18 cellular contexts compared by ENCODE assay signal in genomic region chr14:99865408-99865807, GRCh38.
DNase-seq lines count a peak whose midpoint lies in the region; ATAC-seq and TF ChIP-seq lines count a peak whose summit lies in the region.
"Had no signal": no experiment of that assay in that cellular context is flagged by ENCODE, and none has a peak within 500 bp of the region (broad histone marks: within the 10 kb centered on the region; RNA-seq: fewer than 3 reads in every experiment).

No MANE protein-coding gene starts in this region.

- H3K4me1 ChIP-seq in KMS-11 (ENCODE audit: low read depth, poor library complexity, severe bottlenecking) (peaks cover 23% of the 10 kb centered on the region), right lobe of liver (peaks cover 0 to 3% (median 0%) of the 10 kb centered on the region in 4 donors)
- H3K4me1 ChIP-seq: BLaER1 had no signal

- H3K9me3 ChIP-seq in right lobe of liver = no peaks in the 10 kb centered on the region
- H3K9me3 ChIP-seq: BLaER1, HAP-1 had no signal

- H3K36me3 ChIP-seq in KMS-11 (ENCODE audit: insufficient read depth) (no peaks in the 10 kb centered on the region), right lobe of liver (no peaks in the 10 kb centered on the region)
- H3K36me3 ChIP-seq: BLaER1, HAP-1 had no signal

- no peaks in the 10 kb centered on the region for H4K20me1 ChIP-seq in KMS-11 (ENCODE audit: insufficient read depth)
- H4K20me1 ChIP-seq: BLaER1 had no signal

- 12% methylated on average over 2 of the region's 2 CpGs for WGBS in right lobe of liver (ENCODE audit: insufficient coverage, low coverage, low lambda C conversion rate, missing lambda C conversion rate)

- intact Hi-C loops in left ventricle myocardium superior (cut with micrococcal nuclease) (no loop called here), Right ventricle myocardium inferior (cut with DNase I) (no loop called here), right lobe of liver (cut with DNase I) (no loop called here)

- peak overlapping the region; percentile 24; the same call in 1 of the 2 replicates for H3K27ac ChIP-seq in KMS-11
- H3K27ac ChIP-seq in right lobe of liver = no peak overlapping the region
- H3K27ac ChIP-seq: BLaER1 had no signal

- H3K79me2 ChIP-seq in KMS-11 (ENCODE audit: insufficient read depth, low read depth) = no peaks in the 10 kb centered on the region

- H3K4me3 ChIP-seq in KMS-11 (IDR thresholded peaks at IDR 0.05; ENCODE audit: insufficient read depth, low read depth, low read length) (no peak overlapping the region), right lobe of liver (no peak overlapping the region)
- H3K4me3 ChIP-seq: BLaER1, HAP-1 had no signal

- DNase-seq in left ventricle myocardium superior (no peak), Right ventricle myocardium inferior (ENCODE audit: missing footprints) (no peak), RPMI8226 (peak; percentile 36), right lobe of liver (peak in 1 of 3 donors; percentile 65), hepatic stellate cell (ENCODE audit: low spot score) (no peak), EL (no peak)
- DNase-seq: 8988T; CD4-positive, CD25-positive, alpha-beta regulatory T cell; CD8-positive, alpha-beta memory T cell; DMS 273 treated with DMSO at 0.1 percent for 48 hours; DMS79; GF-D8; GOT3; HFFc6 had no signal

- no peak overlapping the region for H3K9ac ChIP-seq in KMS-11
- H3K9ac ChIP-seq: BLaER1 had no signal

- ATAC-seq in left ventricle myocardium superior = peak; percentile 28
- ATAC-seq in Right ventricle myocardium inferior = no peak
- ATAC-seq in right lobe of liver = peak in 3 of 4 donors; percentile 61 to 82 (median 75)
- ATAC-seq in GM18858 (IDR thresholded peaks at IDR 0.05; ENCODE audit: unreplicated experiment) = no peak

- no peak for TF ChIP-seq CTCF in KMS-11 (conservative IDR thresholded peaks at IDR 0.05; ENCODE audit: low read depth, low read length)
- TF ChIP-seq CTCF in right lobe of liver (IDR thresholded peaks at IDR 0.05) = no peak

- no peak overlapping the region for H2AFZ ChIP-seq in KMS-11 (ENCODE audit: low read depth)

- H3K4me2 ChIP-seq in KMS-11 = peak overlapping the region; percentile 61
- H3K4me2 ChIP-seq: BLaER1 had no signal

- no peak for TF ChIP-seq POLR2A in right lobe of liver (IDR thresholded peaks at IDR 0.05)

- H3K27me3 ChIP-seq in KMS-11 (ENCODE audit: insufficient read depth, low read depth) = no peaks in the 10 kb centered on the region
- no peaks in the 10 kb centered on the region for H3K27me3 ChIP-seq in right lobe of liver
- H3K27me3 ChIP-seq: BLaER1 had no signal

Comparison
In these comparisons a context has a peak if more than half of its experiments do, and no peak if none do; other contexts are left out.
1. ATAC-seq: peak in left ventricle myocardium superior (single experiment) and right lobe of liver (3 of 4); none in Right ventricle myocardium inferior (single experiment) and GM18858 (single experiment).